8 cellular contexts compared by ENCODE assay signal in genomic region chr1:20574686-20575543, GRCh38.
A peak's percentile ranks its signal among the peaks of the same experiment; 100 is the strongest.
DNase-seq lines count a peak whose midpoint lies in the region; ATAC-seq and TF ChIP-seq lines count a peak whose summit lies in the region.

No MANE protein-coding gene starts in this region.

- no peak for ATAC-seq in GM21360 (IDR thresholded peaks at IDR 0.05; ENCODE audit: unreplicated experiment)

- peak; percentile 16 for DNase-seq in DMS153 treated with DMSO at 0.1 percent for 48 hours (lab: John Stamatoyannopoulos, UW; ENCODE audit: unreplicated experiment)
- DNase-seq in DMS153 (lab: John Stamatoyannopoulos, UW) = no peak
- peak; percentile 13 for DNase-seq in NCI-H146 treated with DMSO at 0.1 percent for 48 hours (lab: John Stamatoyannopoulos, UW; ENCODE audit: unreplicated experiment)
- DNase-seq in UCSD-AML1 (lab: John Stamatoyannopoulos, UW; ENCODE audit: unreplicated experiment) = peak; percentile 92
- peak; percentile 77 to 91 for DNase-seq in cardiac fibroblast (ENCODE audit: low read depth in 2 of 2)
- DNase-seq in left kidney (ENCODE audit: low read depth, low spot score) = peak; percentile 85
- peak in 2 of 3 experiments; percentile 12 to 26 for DNase-seq in stimulated activated CD4-positive, alpha-beta T cell treated with anti-CD3 and anti-CD28 coated beads, TNF-alpha, amount 100 ng/mL, for 4 hours (ENCODE audit: low read depth in 3 of 3)

- peak; percentile 91 for TF ChIP-seq CTCF in cardiac fibroblast (IDR thresholded peaks at IDR 0.05; ENCODE audit: low read depth, low read length)

- H3K4me3 ChIP-seq in cardiac fibroblast (replicated peaks in 1 of 2; ENCODE audit: low read depth in 2 of 2, low read length in 2 of 2) = no peak overlapping the region
